ENCODE assay signal across 1 cellular context in the genomic region with DNA sequence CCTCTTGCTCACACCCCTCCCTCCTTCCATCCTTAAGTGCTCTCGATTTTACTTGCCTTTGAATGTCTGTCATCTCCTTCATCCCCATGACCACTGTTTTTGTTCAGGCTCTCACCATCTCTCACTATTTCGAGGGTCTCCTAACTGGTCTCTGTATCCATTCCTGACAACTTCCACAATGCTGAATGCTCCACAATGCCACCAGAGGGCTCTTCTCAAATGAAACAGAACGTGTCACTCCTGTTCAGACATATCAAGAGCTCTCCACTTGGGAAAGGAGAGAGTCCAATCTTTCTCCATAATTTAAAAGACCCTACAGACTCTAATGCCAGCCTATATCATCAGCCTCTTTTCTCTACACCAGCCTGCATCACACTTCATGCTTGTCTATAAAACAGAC.
TF ChIP-seq lines count a peak whose summit lies in the region.

No MANE protein-coding gene starts in this region.

TF ChIP-seq in HCT116, 20 proteins besides CTCF, POLR2A, EP300 and RAD21 (continued from another document):
- no peak for TF ChIP-seq SIN3A (IDR thresholded peaks at IDR 0.05; ENCODE audit: low read depth)
- TF ChIP-seq, protein P1, sequence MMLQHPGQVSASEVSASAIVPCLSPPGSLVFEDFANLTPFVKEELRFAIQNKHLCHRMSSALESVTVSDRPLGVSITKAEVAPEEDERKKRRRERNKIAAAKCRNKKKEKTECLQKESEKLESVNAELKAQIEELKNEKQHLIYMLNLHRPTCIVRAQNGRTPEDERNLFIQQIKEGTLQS (IDR thresholded peaks at IDR 0.05): no peak
- TF ChIP-seq, protein P2, sequence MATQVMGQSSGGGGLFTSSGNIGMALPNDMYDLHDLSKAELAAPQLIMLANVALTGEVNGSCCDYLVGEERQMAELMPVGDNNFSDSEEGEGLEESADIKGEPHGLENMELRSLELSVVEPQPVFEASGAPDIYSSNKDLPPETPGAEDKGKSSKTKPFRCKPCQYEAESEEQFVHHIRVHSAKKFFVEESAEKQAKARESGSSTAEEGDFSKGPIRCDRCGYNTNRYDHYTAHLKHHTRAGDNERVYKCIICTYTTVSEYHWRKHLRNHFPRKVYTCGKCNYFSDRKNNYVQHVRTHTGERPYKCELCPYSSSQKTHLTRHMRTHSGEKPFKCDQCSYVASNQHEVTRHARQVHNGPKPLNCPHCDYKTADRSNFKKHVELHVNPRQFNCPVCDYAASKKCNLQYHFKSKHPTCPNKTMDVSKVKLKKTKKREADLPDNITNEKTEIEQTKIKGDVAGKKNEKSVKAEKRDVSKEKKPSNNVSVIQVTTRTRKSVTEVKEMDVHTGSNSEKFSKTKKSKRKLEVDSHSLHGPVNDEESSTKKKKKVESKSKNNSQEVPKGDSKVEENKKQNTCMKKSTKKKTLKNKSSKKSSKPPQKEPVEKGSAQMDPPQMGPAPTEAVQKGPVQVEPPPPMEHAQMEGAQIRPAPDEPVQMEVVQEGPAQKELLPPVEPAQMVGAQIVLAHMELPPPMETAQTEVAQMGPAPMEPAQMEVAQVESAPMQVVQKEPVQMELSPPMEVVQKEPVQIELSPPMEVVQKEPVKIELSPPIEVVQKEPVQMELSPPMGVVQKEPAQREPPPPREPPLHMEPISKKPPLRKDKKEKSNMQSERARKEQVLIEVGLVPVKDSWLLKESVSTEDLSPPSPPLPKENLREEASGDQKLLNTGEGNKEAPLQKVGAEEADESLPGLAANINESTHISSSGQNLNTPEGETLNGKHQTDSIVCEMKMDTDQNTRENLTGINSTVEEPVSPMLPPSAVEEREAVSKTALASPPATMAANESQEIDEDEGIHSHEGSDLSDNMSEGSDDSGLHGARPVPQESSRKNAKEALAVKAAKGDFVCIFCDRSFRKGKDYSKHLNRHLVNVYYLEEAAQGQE (IDR thresholded peaks at IDR 0.05; ENCODE audit: low read depth): no peak
- no peak for TF ChIP-seq CBX3 (IDR thresholded peaks at IDR 0.05; ENCODE audit: low read depth)
- no peak for TF ChIP-seq ZNF274 (IDR thresholded peaks at IDR 0.05; ENCODE audit: low read depth, low read length)
